Comparison of ENCODE assay signal across 1 cellular context in the genomic region with DNA sequence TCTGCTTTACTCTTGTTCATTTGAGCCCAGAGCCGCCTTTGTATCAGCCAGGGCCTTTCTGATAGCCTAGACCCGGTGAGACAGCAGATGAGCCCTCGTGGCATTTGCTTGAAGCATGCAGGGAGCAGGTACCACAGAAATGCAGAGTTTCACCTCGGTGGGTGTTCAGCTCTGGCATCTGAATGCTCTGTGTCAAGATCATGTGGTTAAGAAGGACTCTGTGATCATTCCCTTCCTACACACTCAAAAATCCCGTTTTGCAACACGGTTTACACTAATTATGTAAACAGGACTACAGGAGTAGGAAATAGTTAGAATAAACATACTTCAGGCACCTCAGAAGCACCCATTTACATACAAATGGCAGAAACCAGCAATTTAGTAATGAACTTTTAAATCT.
TF ChIP-seq lines count a peak whose summit lies in the region.

No MANE protein-coding gene starts in this region.

TF ChIP-seq in HepG2, 621 proteins besides CTCF, POLR2A, EP300 and RAD21:
- peak; percentile 40 for TF ChIP-seq RBM22 (optimal IDR thresholded peaks at IDR 0.05; ENCODE audit: low read length)
- no peak for TF ChIP-seq ZNF180 (CRISPR knock-in tag; IDR thresholded peaks at IDR 0.05; ENCODE audit: borderline replicate concordance, low read depth)
- TF ChIP-seq NFE2 (CRISPR knock-in tag; IDR thresholded peaks at IDR 0.05) = no peak
- TF ChIP-seq, protein P1, sequence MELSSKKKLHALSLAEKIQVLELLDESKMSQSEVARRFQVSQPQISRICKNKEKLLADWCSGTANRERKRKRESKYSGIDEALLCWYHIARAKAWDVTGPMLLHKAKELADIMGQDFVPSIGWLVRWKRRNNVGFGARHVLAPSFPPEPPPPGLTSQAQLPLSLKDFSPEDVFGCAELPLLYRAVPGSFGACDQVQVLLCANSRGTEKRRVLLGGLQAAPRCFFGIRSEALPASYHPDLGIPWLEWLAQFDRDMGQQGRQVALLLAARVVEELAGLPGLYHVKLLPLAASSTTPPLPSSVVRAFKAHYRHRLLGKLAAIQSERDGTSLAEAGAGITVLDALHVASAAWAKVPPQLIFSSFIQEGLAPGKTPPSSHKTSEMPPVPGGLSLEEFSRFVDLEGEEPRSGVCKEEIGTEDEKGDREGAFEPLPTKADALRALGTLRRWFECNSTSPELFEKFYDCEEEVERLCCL (CRISPR knock-in tag; IDR thresholded peaks at IDR 0.05; ENCODE audit: borderline replicate concordance) = no peak
- TF ChIP-seq, protein P2, sequence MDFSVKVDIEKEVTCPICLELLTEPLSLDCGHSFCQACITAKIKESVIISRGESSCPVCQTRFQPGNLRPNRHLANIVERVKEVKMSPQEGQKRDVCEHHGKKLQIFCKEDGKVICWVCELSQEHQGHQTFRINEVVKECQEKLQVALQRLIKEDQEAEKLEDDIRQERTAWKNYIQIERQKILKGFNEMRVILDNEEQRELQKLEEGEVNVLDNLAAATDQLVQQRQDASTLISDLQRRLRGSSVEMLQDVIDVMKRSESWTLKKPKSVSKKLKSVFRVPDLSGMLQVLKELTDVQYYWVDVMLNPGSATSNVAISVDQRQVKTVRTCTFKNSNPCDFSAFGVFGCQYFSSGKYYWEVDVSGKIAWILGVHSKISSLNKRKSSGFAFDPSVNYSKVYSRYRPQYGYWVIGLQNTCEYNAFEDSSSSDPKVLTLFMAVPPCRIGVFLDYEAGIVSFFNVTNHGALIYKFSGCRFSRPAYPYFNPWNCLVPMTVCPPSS (IDR thresholded peaks at IDR 0.05) = no peak
